In the genomic region with DNA sequence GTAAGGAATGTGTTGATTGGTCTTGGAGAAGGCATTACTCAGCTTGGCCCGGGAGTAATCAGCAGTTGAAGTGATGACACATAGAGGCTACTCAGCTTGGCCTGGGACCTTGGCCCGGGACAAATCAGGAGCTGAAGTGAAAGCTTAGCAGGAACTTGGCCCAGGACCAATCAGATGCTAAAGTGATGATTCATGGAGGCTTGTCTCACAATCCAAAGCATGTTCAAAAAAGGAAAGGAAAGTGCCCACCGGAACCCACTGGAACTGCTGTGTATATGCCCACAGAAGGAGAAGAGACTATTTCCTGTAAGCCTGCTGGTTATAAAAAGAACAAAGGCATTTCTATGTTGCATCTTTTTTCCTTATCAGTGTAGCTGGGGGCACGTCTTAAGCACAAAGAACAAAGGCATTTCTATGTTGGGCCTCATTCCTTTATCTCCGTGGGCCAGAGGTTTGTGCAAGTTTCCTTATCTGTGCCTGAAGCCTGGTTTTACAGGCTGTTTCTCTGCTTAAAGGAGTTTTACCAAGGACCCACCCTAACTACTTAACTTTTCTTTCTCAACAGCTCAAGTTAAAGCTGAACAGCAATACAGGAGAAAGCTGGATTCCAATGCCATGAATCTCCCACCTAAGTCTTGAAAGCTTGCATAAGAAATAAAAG, we compare ENCODE assay signal across 9 cellular contexts.
DNase-seq lines count a peak whose midpoint lies in the region; ATAC-seq lines count a peak whose summit lies in the region.
"Had no signal": no experiment of that assay in that cellular context is flagged by ENCODE, and none has a peak within 500 bp of the region (broad histone marks: within the 10 kb centered on the region; RNA-seq: fewer than 3 reads in every experiment).

No MANE protein-coding gene starts in this region.

- H3K4ac ChIP-seq in trophoblast cell (ENCODE audit: low read depth, low read length): no peak overlapping the region

- no peaks in the 10 kb centered on the region for H3K79me2 ChIP-seq in trophoblast cell (ENCODE audit: control insufficient read depth, insufficient read depth, low read length, poor library complexity)

- H2AK5ac ChIP-seq in trophoblast cell (ENCODE audit: low read length): no peak overlapping the region

- no peak overlapping the region for H4K12ac ChIP-seq in trophoblast cell (ENCODE audit: low read depth, low read length)

- no peak overlapping the region for H3K9ac ChIP-seq in trophoblast cell (ENCODE audit: low read length)

- no peak overlapping the region for H3K4me2 ChIP-seq in trophoblast cell (ENCODE audit: low read length)

- H4K91ac ChIP-seq in trophoblast cell (ENCODE audit: low read depth, low read length): peak overlapping the region; percentile 18

- no peak overlapping the region for H3K14ac ChIP-seq in trophoblast cell (ENCODE audit: low read length)

- no peak overlapping the region for H2BK5ac ChIP-seq in trophoblast cell (ENCODE audit: low read depth, low read length, poor library complexity)

- no peaks in the 10 kb centered on the region for H3K4me1 ChIP-seq in trophoblast cell (ENCODE audit: control insufficient read depth in 1 of 2, insufficient read depth in 2 of 2, low read length in 2 of 2)

- no peak for ATAC-seq in GM21786 (IDR thresholded peaks at IDR 0.05; ENCODE audit: unreplicated experiment)
- no peak for ATAC-seq in HG02970 (IDR thresholded peaks at IDR 0.05; ENCODE audit: low FRiP score, unreplicated experiment)

- no peaks in the 10 kb centered on the region for H3K9me3 ChIP-seq in trophoblast cell (ENCODE audit: insufficient read depth, low read depth, low read length)

- in situ Hi-C loops in Caki2 (cut with HindIII; ENCODE audit: low pct_unique_long_range_greater_than_20kb, low sequenced_read_pairs): no loop called here

- DNase-seq in Caki2 (ENCODE audit: low read depth): peak; percentile 64
- DNase-seq in T1000 (lab: John Stamatoyannopoulos, UW): peak; percentile 33
- peak; percentile 95 for DNase-seq in foreskin melanocyte
- DNase-seq in trophoblast cell: peak; percentile 22 to 32
- DNase-seq in DMS79 (lab: John Stamatoyannopoulos, UW): no peak
- no peak for DNase-seq in HuH-7.5 (ENCODE audit: low spot score)
- DNase-seq: activated naive CD4-positive, alpha-beta T cell had no signal

- H3K23ac ChIP-seq in trophoblast cell (ENCODE audit: low read length): no peak overlapping the region

- peak overlapping the region; percentile 78 for H3K27ac ChIP-seq in trophoblast cell (ENCODE audit: low read depth, low read length)

- no peak overlapping the region for H4K8ac ChIP-seq in trophoblast cell (ENCODE audit: low read depth, low read length)

- no peaks in the 10 kb centered on the region for H3K79me1 ChIP-seq in trophoblast cell (ENCODE audit: low read length)

- no peak overlapping the region for H2AFZ ChIP-seq in trophoblast cell (ENCODE audit: insufficient read depth, low read length, poor library complexity)

- H2BK12ac ChIP-seq in trophoblast cell (ENCODE audit: low read length): no peak overlapping the region

- H3K27me3 ChIP-seq in trophoblast cell (ENCODE audit: insufficient read depth, low read length): no peaks in the 10 kb centered on the region

- WGBS in trophoblast cell (ENCODE audit: extremely low coverage, insufficient coverage, insufficient read length): no CpG with 5 or more reads among the region's 5 CpGs

- no peak overlapping the region for H3K18ac ChIP-seq in trophoblast cell (ENCODE audit: low read length)

- H3K4me3 ChIP-seq in trophoblast cell (ENCODE audit: low read depth, low read length): no peak overlapping the region

- H2BK120ac ChIP-seq in trophoblast cell (ENCODE audit: insufficient read depth, low read length, poor library complexity): no peak overlapping the region

- no peaks in the 10 kb centered on the region for H3K36me3 ChIP-seq in trophoblast cell (ENCODE audit: control insufficient read depth in 1 of 2, insufficient read depth in 2 of 2, low read length in 2 of 2)

Comparison
In these comparisons a context has a peak if more than half of its experiments do, and no peak if none do; other contexts are left out.
1. DNase-seq: peak in Caki2 (single experiment), T1000 (single experiment), foreskin melanocyte (single experiment) and trophoblast cell (2 of 2); none in DMS79 (single experiment) and HuH-7.5 (single experiment).